9 cellular contexts compared by ENCODE assay signal in genomic region chr21:21460979-21461378, GRCh38.
"Had no signal": no experiment of that assay in that cellular context is flagged by ENCODE, and none has a peak within 500 bp of the region (broad histone marks: within the 10 kb centered on the region; RNA-seq: fewer than 3 reads in every experiment).

No MANE protein-coding gene starts in this region.

- H3K4me1 ChIP-seq: HAP-1 had no signal

- H3K27ac Mint-ChIP-seq: HFFc6, IgD-negative memory B cell had no signal

- H3K36me3 Mint-ChIP-seq: IgD-negative memory B cell had no signal

- H3K9me3 ChIP-seq: HAP-1 had no signal

- H3K27ac ChIP-seq: HL-60 had no signal

- H3K4me1 Mint-ChIP-seq: IgD-negative memory B cell had no signal

- FAIRE-seq: HepG2 had no signal

- H3K9me3 Mint-ChIP-seq: HFFc6 had no signal

- H3K27me3 Mint-ChIP-seq: IgD-negative memory B cell had no signal

- DNase-seq: GOT3, H7, HFFc6, KG1 had no signal

- ATAC-seq: HCT116, HepG2 had no signal

- H3K4me3 ChIP-seq: HAP-1 had no signal

- H3K36me3 ChIP-seq: HAP-1 had no signal

- H3K4me3 Mint-ChIP-seq: HFFc6, IgD-negative memory B cell had no signal
